ENCODE assay signal across 1 cellular context in genomic region chr19:58542641-58543372, GRCh38.
A peak's percentile ranks its signal among the peaks of the same experiment; 100 is the strongest.
TF ChIP-seq lines count a peak whose summit lies in the region.
"Not testable (repeated sequence)": the region's sequence is repeated elsewhere in the genome, so short reads cannot be mapped to it uniquely, and the experiment has no call there.

No MANE protein-coding gene starts in this region.

TF ChIP-seq in HepG2, 621 proteins besides CTCF, POLR2A, EP300 and RAD21:
- TF ChIP-seq TCF12 (IDR thresholded peaks at IDR 0.05): not testable (repeated sequence)
- 0 out of 2 replicates have a peak, but pooled peaks have one; percentile 12 for TF ChIP-seq TCF12 (CRISPR knock-in tag; IDR thresholded peaks at IDR 0.05)
- TF ChIP-seq ZNF18 (CRISPR knock-in tag; IDR thresholded peaks at IDR 0.05; ENCODE audit: insufficient replicate concordance): peak; percentile 10
- peak; percentile 90 for TF ChIP-seq ZSCAN22 (CRISPR knock-in tag; IDR thresholded peaks at IDR 0.05)
TF ChIP-seq in HepG2: peak in this region for 3; not testable (repeated sequence) for 618.
